8 cellular contexts compared by ENCODE assay signal in the genomic region with DNA sequence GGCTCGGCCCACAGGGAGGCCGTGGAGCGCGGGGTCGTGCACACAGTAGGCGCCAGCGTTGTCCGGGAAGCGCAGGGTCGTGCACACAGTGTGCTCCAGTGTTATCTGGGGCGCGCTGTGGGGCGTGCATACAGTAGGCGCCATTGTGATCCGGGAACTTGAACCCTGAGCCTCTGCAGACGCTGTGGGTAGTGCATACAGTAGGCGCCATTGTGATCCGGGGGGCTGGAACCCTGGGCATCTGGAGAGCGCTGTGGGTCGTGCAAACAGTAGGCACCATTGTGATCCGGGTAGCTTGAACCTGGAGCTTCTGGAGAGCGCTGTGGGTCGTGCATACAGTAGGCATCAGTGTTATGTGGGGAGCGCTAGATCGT. TPM values are rescaled to one million over a fixed set of nuclear protein-coding genes. Genes with fewer than 3 reads are reported as not detected.
A peak's percentile ranks its signal among the peaks of the same experiment; 100 is the strongest.
DNase-seq lines count a peak whose midpoint lies in the region; ATAC-seq lines count a peak whose summit lies in the region.

No MANE protein-coding gene starts in this region.

- H3K4me1 ChIP-seq in stomach smooth muscle (ENCODE audit: control insufficient read depth, insufficient read depth, low read length): peaks cover 20% of the 10 kb centered on the region

- peak overlapping the region; percentile 84 to 85 for H3K4me3 ChIP-seq in stomach smooth muscle (ENCODE audit: low read length in 2 of 2)

- ATAC-seq in HG03095 (IDR thresholded peaks at IDR 0.05; ENCODE audit: unreplicated experiment) (peak; percentile 0), HG02588 (IDR thresholded peaks at IDR 0.05; ENCODE audit: unreplicated experiment) (no peak)
- no peak for ATAC-seq in activated naive CD8-positive, alpha-beta T cell treated with anti-CD3 and anti-CD28 coated beads, Interleukin-2, amount 10 ng/mL, durations not matched to agents 7 days and 5 days (ENCODE audit: low read depth)

- no peaks in the 10 kb centered on the region for H3K27me3 Mint-ChIP-seq in activated naive CD8-positive, alpha-beta T cell treated with anti-CD3 and anti-CD28 coated beads, Interleukin-2, amount 10 ng/mL, durations not matched to agents 7 days and 5 days
- H3K27me3 Mint-ChIP-seq in immature natural killer cell (ENCODE audit: low read depth in 3 of 3): peaks cover 11 to 29% (median 24%) of the 10 kb centered on the region in 3 donors

- H3K4me1 Mint-ChIP-seq in activated naive CD8-positive, alpha-beta T cell treated with anti-CD3 and anti-CD28 coated beads, Interleukin-2, amount 10 ng/mL, durations not matched to agents 7 days and 5 days: peaks cover 37% of the 10 kb centered on the region
- H3K4me1 Mint-ChIP-seq in immature natural killer cell: peaks cover 46 to 67% of the 10 kb centered on the region in 2 donors

- DNase-seq in activated naive CD8-positive, alpha-beta T cell treated with anti-CD3 and anti-CD28 coated beads, Interleukin-2, amount 10 ng/mL, durations not matched to agents 7 days and 5 days: no peak
- DNase-seq in immature natural killer cell (no peak), NCI-H187 treated with DMSO at 0.1 percent for 48 hours (lab: John Stamatoyannopoulos, UW) (no peak), NOMO-1 treated with dmso at 0.1 percent for 144 hours (lab: John Stamatoyannopoulos, UW; ENCODE audit: unreplicated experiment) (no peak)
- DNase-seq in activated CD8-positive, alpha-beta memory T cell treated with anti-CD3 and anti-CD28 coated beads, Interleukin-2, amount 50 U/mL, for 48 hours: no peak

- H3K9ac ChIP-seq in stomach smooth muscle (ENCODE audit: low read length in 2 of 2): peak overlapping the region; percentile 57 to 75

- peaks cover 15% of the 10 kb centered on the region for H3K36me3 Mint-ChIP-seq in activated naive CD8-positive, alpha-beta T cell treated with anti-CD3 and anti-CD28 coated beads, Interleukin-2, amount 10 ng/mL, durations not matched to agents 7 days and 5 days
- no peaks in the 10 kb centered on the region for H3K36me3 Mint-ChIP-seq in immature natural killer cell

- no peaks in the 10 kb centered on the region for H3K27me3 ChIP-seq in stomach smooth muscle (ENCODE audit: control insufficient read depth in 1 of 2, insufficient read depth in 2 of 2, low read length in 2 of 2)

- POLR2A ChIA-PET in activated naive CD8-positive, alpha-beta T cell treated with anti-CD3 and anti-CD28 coated beads, Interleukin-2, amount 10 ng/mL, durations not matched to agents 7 days and 5 days (lab: Charles Lee): interaction anchor here (0.6 to 1.3 kb wide), 2 partner anchors 36 to 240 kb away, joined by 3 to 4 read pairs; no protein-coding TSS in a partner anchor

- H3K9me3 ChIP-seq in stomach smooth muscle (ENCODE audit: control insufficient read depth in 2 of 2, low read length in 2 of 2): no peaks in the 10 kb centered on the region

- peak overlapping the region; percentile 84 for H3K4me3 Mint-ChIP-seq in activated naive CD8-positive, alpha-beta T cell treated with anti-CD3 and anti-CD28 coated beads, Interleukin-2, amount 10 ng/mL, durations not matched to agents 7 days and 5 days
- peak overlapping the region; percentile 80 to 91 (median 85) for H3K4me3 Mint-ChIP-seq in immature natural killer cell

- no peaks in the 10 kb centered on the region for H3K9me3 Mint-ChIP-seq in activated naive CD8-positive, alpha-beta T cell treated with anti-CD3 and anti-CD28 coated beads, Interleukin-2, amount 10 ng/mL, durations not matched to agents 7 days and 5 days
- no peaks in the 10 kb centered on the region for H3K9me3 Mint-ChIP-seq in immature natural killer cell

- peak overlapping the region; percentile 69 for H3K27ac ChIP-seq in stomach smooth muscle (ENCODE audit: low read length)

- H3K27ac Mint-ChIP-seq in activated naive CD8-positive, alpha-beta T cell treated with anti-CD3 and anti-CD28 coated beads, Interleukin-2, amount 10 ng/mL, durations not matched to agents 7 days and 5 days: peak overlapping the region; percentile 77
- peak overlapping the region; percentile 78 to 94 (median 86) for H3K27ac Mint-ChIP-seq in immature natural killer cell

- no peaks in the 10 kb centered on the region for H3K36me3 ChIP-seq in stomach smooth muscle (ENCODE audit: control insufficient read depth in 2 of 2, insufficient read depth in 2 of 2, low read length in 2 of 2)

RNA-seq across cellular contexts. Expression of a gene that starts 0.8 kb away (rescaled TPM):
- 10 to 100 TPM; 23.7 to 25.5 TPM for total RNA-seq in activated naive CD8-positive, alpha-beta T cell treated with anti-CD3 and anti-CD28 coated beads, Interleukin-2, amount 10 ng/mL, durations not matched to agents 7 days and 5 days
- polyA plus RNA-seq in immature natural killer cell: 10 to 100 TPM in 1 of 3 donors, 1 to 10 TPM in 2; 2.2 to 11.5 (median 3.4) TPM
